ENCODE assay signal across 8 cellular contexts in genomic region chr20:17963114-17963897, GRCh38. TPM values are rescaled to one million over a fixed set of nuclear protein-coding genes. Genes with fewer than 3 reads are reported as not detected.
DNase-seq lines count a peak whose midpoint lies in the region; ATAC-seq, FAIRE-seq and TF ChIP-seq lines count a peak whose summit lies in the region.

No MANE protein-coding gene starts in this region.

- H3K9me3 Mint-ChIP-seq in CD4-positive, alpha-beta memory T cell = peaks cover 0 to 2% (median 0%) of the 10 kb centered on the region in 8 donors
- H3K9me3 Mint-ChIP-seq in natural killer cell = no peaks in the 10 kb centered on the region

- intact Hi-C loops in CD4-positive, alpha-beta memory T cell (cut with micrococcal nuclease) = loop anchor here (10.0 kb wide), 1 partner anchor 1389 kb away; the partner anchor contains the start of gene KIF16B
- intact Hi-C loops in IMR-90 (cut with micrococcal nuclease) = no loop called here
- intact Hi-C loops in GM12878 (cut with micrococcal nuclease; ENCODE audit: unreplicated experiment) = no loop called here
- intact Hi-C loops in natural killer cell (cut with micrococcal nuclease) = loop anchor here (10.0 kb wide), 2 partner anchors 459 to 1229 kb away; partner anchors contain the start of gene SNRPB2

- no peak overlapping the region for H2BK120ac ChIP-seq in IMR-90 (ENCODE audit: low read depth, low read length)

- peaks cover 66 to 91% (median 76%) of the 10 kb centered on the region in 4 donors for H3K4me1 Mint-ChIP-seq in CD4-positive, alpha-beta memory T cell
- peaks cover 85 to 92% of the 10 kb centered on the region in 2 donors for H3K4me1 Mint-ChIP-seq in natural killer cell

- TF ChIP-seq EP300 in GM12878 (IDR thresholded peaks at IDR 0.05; ENCODE audit: borderline replicate concordance in 1 of 2, control insufficient read depth in 1 of 2, low read depth in 2 of 2, low read length in 2 of 2) = no peak

- H3K4ac ChIP-seq in IMR-90 (ENCODE audit: low read depth, low read length) = peak overlapping the region; percentile 32; the same call in 1 of the 2 replicates

- no peaks in the 10 kb centered on the region for H3K36me3 ChIP-seq in CD4-positive, alpha-beta memory T cell (ENCODE audit: insufficient read depth, low read length)
- H3K36me3 ChIP-seq in IMR-90 (ENCODE audit: control insufficient read depth, insufficient read depth, low read length) (peaks cover 8% of the 10 kb centered on the region), GM12878 (ENCODE audit: control insufficient read depth in 2 of 2, insufficient read depth in 2 of 2, low read length in 1 of 2) (peaks cover 0 to 6% of the 10 kb centered on the region in 2 experiments; a peak in 1 of 4 replicates)

- no peak overlapping the region for H3K18ac ChIP-seq in IMR-90 (ENCODE audit: low read depth, low read length)

- H3K9me1 ChIP-seq in IMR-90 (ENCODE audit: insufficient read depth, low read length) = peaks cover 22% of the 10 kb centered on the region

- peak overlapping the region; percentile 21 for H3K23ac ChIP-seq in IMR-90 (ENCODE audit: low read depth, low read length)

- peaks cover 0 to 13% of the 10 kb centered on the region in 2 donors for H3K36me3 Mint-ChIP-seq in CD4-positive, alpha-beta memory T cell
- no peaks in the 10 kb centered on the region for H3K36me3 Mint-ChIP-seq in natural killer cell

- RAD21 ChIA-PET in GM12878 (lab: Charles Lee; ENCODE audit: unreplicated experiment) = interaction anchor here (0.8 to 3.3 kb wide), 8 partner anchors 7 to 427 kb away, joined by 3 to 31 read pairs (median 4); partner anchors contain the start of gene RRBP1

- peak overlapping the region; percentile 6 for H3K27ac ChIP-seq in CD4-positive, alpha-beta memory T cell (ENCODE audit: low read depth, low read length)
- H3K27ac ChIP-seq in IMR-90 (ENCODE audit: insufficient read depth, low read length) (peak overlapping the region; percentile 17; the same call in 1 of the 2 replicates), GM12878 (ENCODE audit: control insufficient read depth, insufficient read depth) (peak overlapping the region; percentile 98)

- H3K9me3 ChIP-seq in CD4-positive, alpha-beta memory T cell (ENCODE audit: control insufficient read depth in 1 of 2, low read length in 2 of 2) = no peaks in the 10 kb centered on the region
- no peaks in the 10 kb centered on the region for H3K9me3 ChIP-seq in IMR-90 (ENCODE audit: control insufficient read depth, insufficient read depth, low read length)
- H3K9me3 ChIP-seq in GM12878 (replicated peaks; ENCODE audit: control insufficient read depth, insufficient read depth, low read length) = no peaks in the 10 kb centered on the region

- no peak overlapping the region for H2BK20ac ChIP-seq in IMR-90 (ENCODE audit: low read depth, low read length)

- H3K56ac ChIP-seq in IMR-90 (ENCODE audit: extremely low read depth, insufficient read depth, low read length) = no peak overlapping the region

- no peak overlapping the region for H2AK5ac ChIP-seq in IMR-90 (ENCODE audit: low read depth, low read length)

- dilution Hi-C loops in IMR-90 (cut with HindIII; ENCODE audit: low sequenced_read_pairs, unreplicated experiment) = no loop called here

- TF ChIP-seq CTCF in IMR-90 (conservative IDR thresholded peaks at IDR 0.05; ENCODE audit: low read depth, low read length) (no peak), GM12878 (IDR thresholded peaks at IDR 0.05 in 2 of 3, conservative IDR thresholded peaks at IDR 0.05 in 1 of 3; ENCODE audit: control insufficient read depth in 2 of 3, extremely low read depth in 1 of 3, insufficient read depth in 1 of 3, low read depth in 3 of 3, low read length in 3 of 3) (no peak), natural killer cell (IDR thresholded peaks at IDR 0.05) (no peak)

- no peak for FAIRE-seq in GM12878 (lab: Jason Lieb, UNC)

- peaks cover 78% of the 10 kb centered on the region for H3K4me1 ChIP-seq in CD4-positive, alpha-beta memory T cell (ENCODE audit: insufficient read depth, low read length)
- H3K4me1 ChIP-seq in IMR-90 (ENCODE audit: control insufficient read depth, insufficient read depth, low read length) = peaks cover 25% of the 10 kb centered on the region
- H3K4me1 ChIP-seq in GM12878 (ENCODE audit: control insufficient read depth, insufficient read depth, low read length) = peaks cover 20% of the 10 kb centered on the region

- no peak overlapping the region for H3K4me3 ChIP-seq in CD4-positive, alpha-beta memory T cell (ENCODE audit: low read length in 2 of 2)
- H3K4me3 ChIP-seq in IMR-90 (ENCODE audit: insufficient read depth, low read depth, low read length) (no peak overlapping the region), GM12878 (peak overlapping the region; percentile 86)

- H3K4me2 ChIP-seq in IMR-90 (ENCODE audit: low read depth, low read length) (no peak overlapping the region), GM12878 (ENCODE audit: control insufficient read depth, insufficient read depth) (peak overlapping the region; percentile 81)

- H3K27ac Mint-ChIP-seq in CD4-positive, alpha-beta memory T cell = peak overlapping the region; percentile 82 to 99 (median 92)
- peak overlapping the region; percentile 95 to 98 for H3K27ac Mint-ChIP-seq in natural killer cell

- DNase-seq in CD4-positive, alpha-beta memory T cell = no peak
- DNase-seq in IMR-90 = no peak
- DNase-seq in GM12878 (ENCODE audit: low read depth, low spot score) = no peak
- DNase-seq in natural killer cell = no peak
- no peak for DNase-seq in NCI-H524 treated with DMSO at 0.1 percent for 48 hours (lab: John Stamatoyannopoulos, UW)
- no peak for DNase-seq in NCI-H1436 treated with DMSO at 0.1 percent for 48 hours (lab: John Stamatoyannopoulos, UW)

- TF ChIP-seq RAD21 in IMR-90 (IDR thresholded peaks at IDR 0.05; ENCODE audit: low read length) = no peak
- TF ChIP-seq RAD21 in GM12878 (IDR thresholded peaks at IDR 0.05; ENCODE audit: insufficient read depth, low read depth, low read length) = no peak

- POLR2A ChIA-PET in CD4-positive, alpha-beta memory T cell (lab: Charles Lee; ENCODE audit: partially characterized antibody) = interaction anchor here (0.7 to 1.5 kb wide), 4 partner anchors 8 to 325 kb away, joined by 3 to 4 read pairs (median 3); partner anchors contain the start of gene ZNF133
- POLR2A ChIA-PET in IMR-90 (lab: Charles Lee; ENCODE audit: unreplicated experiment) = no interaction called here
- POLR2A ChIA-PET in GM12878 (lab: Charles Lee) = interaction anchor here (0.6 to 5.5 kb wide), 6 partner anchors 7 to 393 kb away, joined by 6 to 74 read pairs (median 9); partner anchors contain the start of genes DSTN and RRBP1

- H3K27me3 ChIP-seq in CD4-positive, alpha-beta memory T cell (ENCODE audit: insufficient read depth, low read length) = no peaks in the 10 kb centered on the region
- no peaks in the 10 kb centered on the region for H3K27me3 ChIP-seq in IMR-90 (ENCODE audit: control insufficient read depth, insufficient read depth, low read length)
- H3K27me3 ChIP-seq in GM12878 (replicated peaks in 1 of 2; ENCODE audit: control insufficient read depth in 2 of 2, insufficient read depth in 2 of 2, low read length in 1 of 2) = no peaks in the 10 kb centered on the region

- WGBS in IMR-90 (ENCODE audit: extremely low coverage in 2 of 2, insufficient read length in 1 of 2), 2 experiments = 50% methylated on average over 1 of the region's 9 CpGs; no CpG with 5 or more reads in 1 of the 2 experiments
- whole genome bisulfite sequencing in GM12878 (ENCODE audit: insufficient coverage, insufficient replicate concordance, low lambda C conversion rate, missing lambda C conversion rate) = 15% methylated on average over 9 of the region's 9 CpGs

- H2AK9ac ChIP-seq in IMR-90 (replicated peaks; ENCODE audit: low read depth, low read length, poor library complexity) = no peak overlapping the region

- H4K20me1 ChIP-seq in IMR-90 (ENCODE audit: insufficient read depth, low read length) = peaks cover 93% of the 10 kb centered on the region
- H4K20me1 ChIP-seq in GM12878 (ENCODE audit: control insufficient read depth, insufficient read depth) = peaks cover 7% of the 10 kb centered on the region

- peaks cover 100% of the 10 kb centered on the region for H3K79me2 ChIP-seq in GM12878 (ENCODE audit: control insufficient read depth, insufficient read depth, low read length)

- in situ Hi-C loops in IMR-90 (cut with MboI; ENCODE audit: low sequenced_read_pairs) (no loop called here), GM12878 (cut with MboI) (no loop called here)

- H3K9ac ChIP-seq in IMR-90 (ENCODE audit: low read depth, low read length) (no peak overlapping the region), GM12878 (ENCODE audit: control insufficient read depth, insufficient read depth, low read length) (peak overlapping the region; percentile 51)

- CTCF ChIA-PET in CD4-positive, alpha-beta memory T cell (lab: Charles Lee; ENCODE audit: partially characterized antibody) = interaction anchor here (1.1 to 9.1 kb wide), 8 partner anchors 7 to 283 kb away, joined by 3 to 51 read pairs (median 4); partner anchors contain the start of gene RRBP1
- CTCF ChIA-PET in IMR-90 (lab: Yijun Ruan, JAX) (interaction anchor here (1.0 kb wide), 1 partner anchor 68 kb away, joined by 4 read pairs; no protein-coding TSS in a partner anchor), GM12878 (lab: Yijun Ruan, JAX) (interaction anchor here (0.6 to 3.6 kb wide), 8 partner anchors 8 to 380 kb away, joined by 3 to 20 read pairs (median 4); no protein-coding TSS in a partner anchor)

- peak overlapping the region; percentile 9 for H2BK5ac ChIP-seq in IMR-90 (ENCODE audit: low read depth, low read length, poor library complexity, severe bottlenecking)

- TF ChIP-seq POLR2A in IMR-90 (IDR thresholded peaks at IDR 0.05; ENCODE audit: low read depth, low read length) (no peak), GM12878 (IDR thresholded peaks at IDR 0.05; ENCODE audit: low read depth, low read length) (no peak; the same call in 1 of the 2 replicates)

- no peak overlapping the region for H2BK15ac ChIP-seq in IMR-90 (ENCODE audit: low read depth, low read length)

- peaks cover 0 to 30% of the 10 kb centered on the region in 2 experiments; a peak in 2 of 4 replicates for H3K79me1 ChIP-seq in IMR-90 (ENCODE audit: low read depth in 1 of 2, low read length in 2 of 2)

- H4K5ac ChIP-seq in IMR-90 (ENCODE audit: low read depth, low read length) = no peak overlapping the region; the same call in 1 of the 2 replicates

- SMC1A ChIA-PET in GM12878 (lab: Charles Lee; ENCODE audit: uncharacterized antibody, unreplicated experiment) = interaction anchor here (1.0 to 3.4 kb wide), 8 partner anchors 8 to 393 kb away, joined by 3 to 15 read pairs (median 6); no protein-coding TSS in a partner anchor

- no peak for ATAC-seq in IMR-90 (ENCODE audit: low read depth)
- no peak for ATAC-seq in GM12878
- ATAC-seq in natural killer cell = no peak
- ATAC-seq in GM21723 (IDR thresholded peaks at IDR 0.05; ENCODE audit: unreplicated experiment) = no peak
- ATAC-seq in HG02759 (IDR thresholded peaks at IDR 0.05; ENCODE audit: unreplicated experiment) = no peak

- no peaks in the 10 kb centered on the region for H3K27me3 Mint-ChIP-seq in CD4-positive, alpha-beta memory T cell
- no peaks in the 10 kb centered on the region for H3K27me3 Mint-ChIP-seq in natural killer cell (ENCODE audit: low read depth in 2 of 2)

- no peak overlapping the region for H3K14ac ChIP-seq in IMR-90 (replicated peaks; ENCODE audit: low read depth, low read length)

- BruUV-seq in IMR-90 (replicated peaks; lab: Mats Ljungman, UMichigan) (no TSS peak), GM12878 (replicated peaks; lab: Mats Ljungman, UMichigan) (no TSS peak)

- H2AFZ ChIP-seq in IMR-90 (replicated peaks; ENCODE audit: low read length, poor library complexity) (no peak overlapping the region), GM12878 (ENCODE audit: control insufficient read depth, low read depth, low read length) (no peak overlapping the region)

- 0 out of 4 replicates have a peak overlapping the region, but pooled peaks of 1 of the 2 experiments have one; percentile 26 for H4K8ac ChIP-seq in IMR-90 (ENCODE audit: low read depth in 2 of 2, low read length in 2 of 2)

- peak overlapping the region; percentile 54 to 96 (median 76) for H3K4me3 Mint-ChIP-seq in CD4-positive, alpha-beta memory T cell
- H3K4me3 Mint-ChIP-seq in natural killer cell = peak overlapping the region; percentile 98

- no peak overlapping the region for H4K91ac ChIP-seq in IMR-90 (ENCODE audit: insufficient read depth, low read depth, low read length)

RNA-seq across cellular contexts. Expression of gene SNX5, which starts 5.3 kb away (rescaled TPM):
- 10 to 100 TPM; 81.5 to 81.6 TPM for total RNA-seq in CD4-positive, alpha-beta memory T cell
- 10 to 100 TPM; 96.3 to 96.5 TPM for polyA plus RNA-seq in CD4-positive, alpha-beta memory T cell
- 65.4 and 85.0 TPM in 2 replicates for total RNA-seq in IMR-90 (2012; rRNA removed)
- 76.7 and 92.8 TPM in 2 replicates for polyA plus RNA-seq in IMR-90 (2012; rRNA removed)
- polyA plus RNA-seq in IMR-90 (2012; cell fraction: cytosol; rRNA removed) = 36.7 and 37.4 TPM in 2 replicates
- polyA plus RNA-seq in IMR-90 (2012; cell fraction: nucleus; rRNA removed; ENCODE audit: low replicate concordance) = 163 and 192 TPM in 2 replicates
- total RNA-seq in GM12878 (2013; cell fraction: nucleolus; rRNA removed) = 632 and 668 TPM in 2 replicates
- 254 and 275 TPM in 2 replicates for total RNA-seq in GM12878 (2014; rRNA removed)
- total RNA-seq in GM12878 (2014; rRNA removed; fragmentation: Illumina TruSeq; extraction: Trizol) = 303 and 316 TPM in 2 replicates
- total RNA-seq in GM12878 (2021) = 216 and 236 TPM in 2 replicates
- 155 TPM for polyA plus RNA-seq in GM12878 (2011; ENCODE audit: low read depth)
- 288 and 497 TPM in 2 replicates for polyA plus RNA-seq in GM12878 (2011; rRNA removed)
- 153 and 185 TPM in 2 replicates for polyA plus RNA-seq in GM12878 (2011; cell fraction: cytosol; rRNA removed)
- polyA plus RNA-seq in GM12878 (2011; cell fraction: nucleus; rRNA removed) = 284 and 322 TPM in 2 replicates
- polyA plus RNA-seq in GM12878 (2012) = 206 and 209 TPM in 2 replicates
- 301 and 362 TPM in 2 replicates for polyA plus RNA-seq in GM12878 (2014; fragmentation: Illumina TruSeq; extraction: Trizol)
- polyA plus RNA-seq in GM12878 (2014; fragmentation: Nextera tagmentation; extraction: Ambion mirVana) = 100 to 1,000 TPM in 1 of 2 experiments, 10 to 100 TPM in 1; 92.9 to 152 TPM
- 242 and 292 TPM in 2 replicates for polyA plus RNA-seq in GM12878 (2014; rRNA removed)
- polyA plus RNA-seq in GM12878 (2016; fragmentation: Nextera tagmentation; extraction: Ambion mirVana) = 100 to 1,000 TPM; 154 to 178 TPM
- 166 and 193 TPM in 2 replicates for polyA minus RNA-seq in GM12878 (2011; rRNA and poly(A)+ RNA removed)
- polyA minus RNA-seq in GM12878 (2011; cell fraction: cytosol; rRNA and poly(A)+ RNA removed) = 77.5 and 93.6 TPM in 2 replicates
- polyA minus RNA-seq in GM12878 (2011; cell fraction: nucleus; rRNA and poly(A)+ RNA removed) = 192 and 319 TPM in 2 replicates
- total RNA-seq in natural killer cell = 10 to 100 TPM; 62.3 to 85.4 (median 72.1) TPM

RNA-seq across cellular contexts. Expression of gene MGME1, which starts 5.5 kb away (rescaled TPM):
- 10 to 100 TPM; 15.4 to 16.5 TPM for total RNA-seq in CD4-positive, alpha-beta memory T cell
- polyA plus RNA-seq in CD4-positive, alpha-beta memory T cell = 10 to 100 TPM in 1 of 2 donors, 1 to 10 TPM in 1; 7.4 to 17.0 TPM
- total RNA-seq in IMR-90 (2012; rRNA removed) (7.2 and 8.1 TPM in 2 replicates), GM12878 (2014; rRNA removed) (15.7 and 18.0 TPM in 2 replicates), GM12878 (2014; rRNA removed; fragmentation: Illumina TruSeq; extraction: Trizol) (33.6 and 33.7 TPM in 2 replicates), GM12878 (2021) (26.8 and 27.6 TPM in 2 replicates), natural killer cell (10 to 100 TPM; 10.3 to 25.1 (median 13.0) TPM)
- polyA plus RNA-seq in IMR-90 (2012; rRNA removed) (7.1 and 9.3 TPM in 2 replicates), GM12878 (2011; rRNA removed) (35.2 and 46.4 TPM in 2 replicates), GM12878 (2014; fragmentation: Illumina TruSeq; extraction: Trizol) (44.8 and 48.9 TPM in 2 replicates), GM12878 (2014; fragmentation: Nextera tagmentation; extraction: Ambion mirVana) (10 to 100 TPM; 13.4 to 14.1 TPM), GM12878 (2014; rRNA removed) (21.2 and 24.7 TPM in 2 replicates), GM12878 (2016; fragmentation: Nextera tagmentation; extraction: Ambion mirVana) (10 to 100 TPM; 37.9 to 40.8 TPM)
- 2.2 and 2.3 TPM in 2 replicates for polyA plus RNA-seq in IMR-90 (2012; cell fraction: cytosol; rRNA removed)
- 4.7 and 13.8 TPM in 2 replicates for polyA plus RNA-seq in IMR-90 (2012; cell fraction: nucleus; rRNA removed; ENCODE audit: low replicate concordance)
- total RNA-seq in GM12878 (2013; cell fraction: nucleolus; rRNA removed) = 31.0 and 35.6 TPM in 2 replicates
- polyA plus RNA-seq in GM12878 (2011; ENCODE audit: low read depth) = 24.8 TPM
- 16.6 and 18.2 TPM in 2 replicates for polyA plus RNA-seq in GM12878 (2011; cell fraction: cytosol; rRNA removed)
- 15.8 and 17.2 TPM in 2 replicates for polyA plus RNA-seq in GM12878 (2011; cell fraction: nucleus; rRNA removed)
- 23.4 and 24.9 TPM in 2 replicates for polyA plus RNA-seq in GM12878 (2012)
- 23.3 and 27.0 TPM in 2 replicates for polyA minus RNA-seq in GM12878 (2011; rRNA and poly(A)+ RNA removed)
- 14.6 and 16.2 TPM in 2 replicates for polyA minus RNA-seq in GM12878 (2011; cell fraction: cytosol; rRNA and poly(A)+ RNA removed)
- polyA minus RNA-seq in GM12878 (2011; cell fraction: nucleus; rRNA and poly(A)+ RNA removed) = 18.8 and 21.9 TPM in 2 replicates

Comparison
In these comparisons a context has a peak if more than half of its experiments do, and no peak if none do; other contexts are left out.
1. H3K27ac ChIP-seq: peak in every context shown above with its lines; median percentile 98 in GM12878; 17 in IMR-90; 6 in CD4-positive, alpha-beta memory T cell.
2. intact Hi-C loops: an anchor here in CD4-positive, alpha-beta memory T cell (10.0 kb wide) and natural killer cell (10.0 kb wide); none called in IMR-90 and GM12878.